In genomic region chr16:760498-761343, GRCh38 we compare ENCODE assay signal across 1 cellular context.
TF ChIP-seq lines count a peak whose summit lies in the region.

Gene MSLN, plus strand, starts transcription at chr16:760734. Its CDS starts 1,947 bp downstream, at chr16:762681.

TF ChIP-seq in HepG2, 621 proteins besides CTCF, POLR2A, EP300 and RAD21 (continued from another document and continues in another):
- TF ChIP-seq ZNF652 (CRISPR knock-in tag; IDR thresholded peaks at IDR 0.05; ENCODE audit: borderline replicate concordance, low read depth) (no peak), HNF4A (CRISPR knock-in tag; IDR thresholded peaks at IDR 0.05) (peak; percentile 79), ZBTB7B (CRISPR knock-in tag; IDR thresholded peaks at IDR 0.05) (peak; percentile 37), ZFP91 (CRISPR knock-in tag; IDR thresholded peaks at IDR 0.05; ENCODE audit: borderline replicate concordance) (peak; percentile 49; the same call in 1 of the 2 replicates), SNAI1 (CRISPR knock-in tag; IDR thresholded peaks at IDR 0.05; ENCODE audit: borderline replicate concordance) (no peak), IRF9 (CRISPR knock-in tag; IDR thresholded peaks at IDR 0.05; ENCODE audit: borderline replicate concordance) (no peak), KLF15 (CRISPR knock-in tag; IDR thresholded peaks at IDR 0.05; ENCODE audit: borderline replicate concordance) (no peak), ZNF7 (CRISPR knock-in tag; IDR thresholded peaks at IDR 0.05) (no peak), TIGD3 (CRISPR knock-in tag; IDR thresholded peaks at IDR 0.05; ENCODE audit: borderline replicate concordance) (no peak), DRAP1 (CRISPR knock-in tag; IDR thresholded peaks at IDR 0.05) (0 out of 2 replicates have a peak, but pooled peaks have one; percentile 12), HNRNPLL (IDR thresholded peaks at IDR 0.05; ENCODE audit: low read depth, low read length, poor library complexity, severe bottlenecking) (peak; percentile 20), MAX (IDR thresholded peaks at IDR 0.05) (peak; percentile 36; the same call in 1 of the 2 replicates), PATZ1 (CRISPR knock-in tag; IDR thresholded peaks at IDR 0.05) (peak; percentile 38), GFI1 (CRISPR knock-in tag; IDR thresholded peaks at IDR 0.05; ENCODE audit: borderline replicate concordance) (0 out of 2 replicates have a peak, but pooled peaks have one; percentile 16), DBP (CRISPR knock-in tag; IDR thresholded peaks at IDR 0.05; ENCODE audit: not compliant biosample characterization) (no peak), PAXIP1 (CRISPR knock-in tag; conservative IDR thresholded peaks at IDR 0.05) (peak; percentile 62), HOXA9 (CRISPR knock-in tag; IDR thresholded peaks at IDR 0.05; ENCODE audit: borderline replicate concordance) (no peak), GPN1 (CRISPR knock-in tag; IDR thresholded peaks at IDR 0.05; ENCODE audit: borderline replicate concordance) (no peak), PPARG (CRISPR knock-in tag; conservative IDR thresholded peaks at IDR 0.05) (no peak), RFX1 (IDR thresholded peaks at IDR 0.05) (no peak), JUN (CRISPR knock-in tag; IDR thresholded peaks at IDR 0.05) (no peak), RXRB (CRISPR knock-in tag; IDR thresholded peaks at IDR 0.05; ENCODE audit: borderline replicate concordance) (no peak), ZNF253 (CRISPR knock-in tag; IDR thresholded peaks at IDR 0.05; ENCODE audit: borderline replicate concordance) (no peak), ELF3 (CRISPR knock-in tag; IDR thresholded peaks at IDR 0.05) (no peak), TBX2 (CRISPR knock-in tag; IDR thresholded peaks at IDR 0.05; ENCODE audit: borderline replicate concordance) (peak; percentile 30; the same call in 1 of the 2 replicates), CHCHD3 (CRISPR knock-in tag; IDR thresholded peaks at IDR 0.05) (no peak), ZNF782 (CRISPR knock-in tag; IDR thresholded peaks at IDR 0.05; ENCODE audit: borderline replicate concordance) (no peak), ZXDC (CRISPR knock-in tag; IDR thresholded peaks at IDR 0.05) (no peak), ZFYVE20 (CRISPR knock-in tag; IDR thresholded peaks at IDR 0.05; ENCODE audit: borderline replicate concordance, low read depth) (no peak), ZNF296 (CRISPR knock-in tag; conservative IDR thresholded peaks at IDR 0.05) (no peak), ZSCAN31 (CRISPR knock-in tag; IDR thresholded peaks at IDR 0.05; ENCODE audit: low read depth) (no peak), JARID2 (CRISPR knock-in tag; IDR thresholded peaks at IDR 0.05; ENCODE audit: insufficient replicate concordance) (no peak), SALL1 (CRISPR knock-in tag; IDR thresholded peaks at IDR 0.05) (peak; percentile 18; the same call in 1 of the 2 replicates), HNF4G (IDR thresholded peaks at IDR 0.05; ENCODE audit: borderline replicate concordance, low read depth, low read length) (peak; percentile 59), HNF4G (CRISPR knock-in tag; IDR thresholded peaks at IDR 0.05; ENCODE audit: borderline replicate concordance, low read depth) (no peak; the same call in 1 of the 2 replicates), GTF3A (CRISPR knock-in tag; conservative IDR thresholded peaks at IDR 0.05) (no peak), THAP9 (CRISPR knock-in tag; IDR thresholded peaks at IDR 0.05; ENCODE audit: borderline replicate concordance) (peak; percentile 53), NCOA2 (CRISPR knock-in tag; IDR thresholded peaks at IDR 0.05) (no peak), NFE2L1 (CRISPR knock-in tag; IDR thresholded peaks at IDR 0.05; ENCODE audit: borderline replicate concordance) (no peak), RBAK (CRISPR knock-in tag; IDR thresholded peaks at IDR 0.05) (no peak), ZNF276 (CRISPR knock-in tag; IDR thresholded peaks at IDR 0.05; ENCODE audit: low read depth) (no peak)
